In genomic region chr1:17539202-17539525, GRCh38 we compare ENCODE assay signal across 10 cellular contexts. TPM values are rescaled to one million over a fixed set of nuclear protein-coding genes. Genes with fewer than 3 reads are reported as not detected.
DNase-seq lines count a peak whose midpoint lies in the region; ATAC-seq and TF ChIP-seq lines count a peak whose summit lies in the region.
"Had no signal": no experiment of that assay in that cellular context is flagged by ENCODE, and none has a peak within 500 bp of the region (broad histone marks: within the 10 kb centered on the region; RNA-seq: fewer than 3 reads in every experiment).

No MANE protein-coding gene starts in this region.

- no peak for DNase-seq in CD8-positive, alpha-beta T cell
- DNase-seq in WTC11 (ENCODE audit: low spot score) (no peak), right cardiac atrium (peak in 1 of 3 donors; percentile 24), sigmoid colon (no peak), hypothalamus (lab: John Stamatoyannopoulos, UW) (no peak)
- DNase-seq: activated CD4-positive, CD25-positive, alpha-beta regulatory T cell; NCI-H187 had no signal

- TF ChIP-seq EP300 in sigmoid colon (IDR thresholded peaks at IDR 0.05): no peak

- no peak overlapping the region for H3K4me3 ChIP-seq in CD8-positive, alpha-beta T cell (ENCODE audit: low read depth, low read length)
- H3K4me3 ChIP-seq in right cardiac atrium (ENCODE audit: low read length): peak overlapping the region; percentile 80
- H3K4me3 ChIP-seq in sigmoid colon: peak overlapping the region in 3 of 4 donors; percentile 87 to 96 (median 88)

- H3K36me3 Mint-ChIP-seq in CD8-positive, alpha-beta T cell: no peaks in the 10 kb centered on the region
- no peaks in the 10 kb centered on the region for H3K36me3 Mint-ChIP-seq in WTC11

- H3K4me3 Mint-ChIP-seq in CD8-positive, alpha-beta T cell: peak overlapping the region; percentile 35
- H3K4me3 Mint-ChIP-seq in WTC11: peak overlapping the region; percentile 78

- H3K27me3 Mint-ChIP-seq in CD8-positive, alpha-beta T cell (ENCODE audit: low read depth): peaks cover 40% of the 10 kb centered on the region
- H3K27me3 Mint-ChIP-seq in WTC11 (ENCODE audit: low read depth): no peaks in the 10 kb centered on the region

- H3K9me3 Mint-ChIP-seq in CD8-positive, alpha-beta T cell: no peaks in the 10 kb centered on the region
- no peaks in the 10 kb centered on the region for H3K9me3 Mint-ChIP-seq in WTC11

- peaks cover 2% of the 10 kb centered on the region for H3K4me1 Mint-ChIP-seq in CD8-positive, alpha-beta T cell (ENCODE audit: low read depth)
- peaks cover 45% of the 10 kb centered on the region for H3K4me1 Mint-ChIP-seq in WTC11

- intact Hi-C loops in CD8-positive, alpha-beta T cell (cut with DNase I, micrococcal nuclease): no loop called here
- intact Hi-C loops in right cardiac atrium (cut with DNase I): loop anchor here in 1 of 4 donors (10.0 kb wide), 1 partner anchor 56 kb away; no protein-coding TSS in a partner anchor
- intact Hi-C loops in sigmoid colon (cut with DNase I): loop anchor here (5.0 kb wide), 2 partner anchors 37 to 627 kb away; no protein-coding TSS in a partner anchor

- no peaks in the 10 kb centered on the region for H3K4me1 ChIP-seq in CD8-positive, alpha-beta T cell (ENCODE audit: insufficient read depth, low read length)
- H3K4me1 ChIP-seq in right cardiac atrium (ENCODE audit: control insufficient read depth, insufficient read depth, low read length): peaks cover 7% of the 10 kb centered on the region
- H3K4me1 ChIP-seq in sigmoid colon: peaks cover 0 to 49% (median 44%) of the 10 kb centered on the region in 4 donors

- H3K36me3 ChIP-seq in CD8-positive, alpha-beta T cell (ENCODE audit: insufficient read depth, low read length): no peaks in the 10 kb centered on the region
- no peaks in the 10 kb centered on the region for H3K36me3 ChIP-seq in sigmoid colon

- no peak overlapping the region for H3K27ac ChIP-seq in CD8-positive, alpha-beta T cell (ENCODE audit: low read depth, low read length)
- H3K27ac ChIP-seq in right cardiac atrium (ENCODE audit: low read length) (peak overlapping the region; percentile 55), sigmoid colon (peak overlapping the region; percentile 90 to 97 (median 96))

- H3K27me3 ChIP-seq in CD8-positive, alpha-beta T cell (ENCODE audit: insufficient read depth, low read length): peaks cover 5% of the 10 kb centered on the region
- no peaks in the 10 kb centered on the region for H3K27me3 ChIP-seq in right cardiac atrium (ENCODE audit: control insufficient read depth, insufficient read depth)
- H3K27me3 ChIP-seq in sigmoid colon: no peaks in the 10 kb centered on the region

- POLR2A ChIA-PET in CD8-positive, alpha-beta T cell (lab: Charles Lee): no interaction called here
- POLR2A ChIA-PET in WTC11 (lab: Charles Lee): no interaction called here

- no peak for ATAC-seq in CD8-positive, alpha-beta T cell
- ATAC-seq in WTC11 (no peak), right cardiac atrium (no peak), HG02623 (IDR thresholded peaks at IDR 0.05; ENCODE audit: unreplicated experiment) (no peak), GM21447 (IDR thresholded peaks at IDR 0.05; ENCODE audit: unreplicated experiment) (no peak), GM18861 (IDR thresholded peaks at IDR 0.05; ENCODE audit: unreplicated experiment) (no peak)

- CTCF ChIA-PET in CD8-positive, alpha-beta T cell (lab: Charles Lee): no interaction called here
- CTCF ChIA-PET in WTC11 (lab: Charles Lee): interaction anchor here (0.6 to 6.1 kb wide), 9 partner anchors 11 to 68 kb away, joined by 3 to 77 read pairs (median 6); no protein-coding TSS in a partner anchor

- no peaks in the 10 kb centered on the region for H3K9me3 ChIP-seq in CD8-positive, alpha-beta T cell (ENCODE audit: low read length)
- no peaks in the 10 kb centered on the region for H3K9me3 ChIP-seq in right cardiac atrium (ENCODE audit: control insufficient read depth, low read length)
- H3K9me3 ChIP-seq in sigmoid colon: no peaks in the 10 kb centered on the region

- no peak overlapping the region for H3K27ac Mint-ChIP-seq in CD8-positive, alpha-beta T cell
- H3K27ac Mint-ChIP-seq in WTC11: peak overlapping the region; percentile 98

- TF ChIP-seq CTCF in CD8-positive, alpha-beta T cell (IDR thresholded peaks at IDR 0.05): no peak
- TF ChIP-seq CTCF in WTC11 (IDR thresholded peaks at IDR 0.05) (no peak), sigmoid colon (IDR thresholded peaks at IDR 0.05) (no peak)

- TF ChIP-seq POLR2A in sigmoid colon (IDR thresholded peaks at IDR 0.05): no peak

- 7% methylated on average over 20 of the region's 20 CpGs for WGBS in right cardiac atrium
- WGBS in sigmoid colon, 2 donors: 4 to 7% methylated on average over 20 of the region's 20 CpGs

TF ChIP-seq in WTC11, 78 proteins besides CTCF, POLR2A, EP300 and RAD21:
- no peak for TF ChIP-seq PRDM15 (CRISPR knock-in tag; IDR thresholded peaks at IDR 0.05)
- TF ChIP-seq SP1 (CRISPR knock-in tag; conservative IDR thresholded peaks at IDR 0.05): 0 out of 2 replicates have a peak, but pooled peaks have one; percentile 18

RNA-seq across cellular contexts. Expression of gene ARHGEF10L, which starts 0.3 kb away (rescaled TPM):
- not detected for total RNA-seq in CD8-positive, alpha-beta T cell
- 32.4 to 34.6 TPM (median 34.4 TPM) in 3 replicates for total RNA-seq in WTC11 (2021)
- 10 to 100 TPM; 42.6 to 56.4 (median 55.1) TPM for total RNA-seq in right cardiac atrium
- 47.9 TPM for polyA plus RNA-seq in right cardiac atrium
- total RNA-seq in sigmoid colon: 10 to 100 TPM; 25.0 to 44.9 (median 32.1) TPM
- 10 to 100 TPM; 28.7 to 76.2 (median 33.0) TPM for polyA plus RNA-seq in sigmoid colon

Comparison
In these comparisons a context has a peak if more than half of its experiments do, and no peak if none do; other contexts are left out.
1. RNA of gene ARHGEF10L, which starts 0.3 kb away (total RNA-seq): 42.6 to 56.4 TPM in right cardiac atrium, 25.0 to 44.9 TPM in sigmoid colon and 32.4 to 34.6 TPM in WTC11; not detected in CD8-positive, alpha-beta T cell; every median in the first group is over 10 times any median in the second.